In genomic region chr15:50916395-50916794, GRCh38 we compare ENCODE assay signal across 29 cellular contexts.
"Had no signal": no experiment of that assay in that cellular context is flagged by ENCODE, and none has a peak within 500 bp of the region (broad histone marks: within the 10 kb centered on the region; RNA-seq: fewer than 3 reads in every experiment).

No MANE protein-coding gene starts in this region.

- DNase-seq: activated CD4-positive, alpha-beta memory T cell treated with anti-CD3 and anti-CD28 coated beads for 36 hours; activated CD4-positive, alpha-beta T cell treated with anti-CD3 and anti-CD28 coated beads, Interleukin-2, amount 10 ng/mL, durations not matched to agents 7 days and 5 days; activated CD4-positive, CD25-positive, alpha-beta regulatory T cell treated with anti-CD3 and anti-CD28 coated beads, Interleukin-2, amount 50 U/mL, for 72 hours; activated CD8-positive, alpha-beta memory T cell treated with anti-CD3 and anti-CD28 coated beads for 24 hours; activated gamma-delta T cell treated with Interleukin-2 at 50 U/mL for 16 hours; activated naive CD4-positive, alpha-beta T cell treated with anti-CD3 and anti-CD28 coated beads, Interleukin-2, amount 10 ng/mL, durations not matched to agents 7 days and 5 days; activated T-cell treated with anti-CD3 and anti-CD28 coated beads, Interleukin-2, amount 50 U/mL, for 48 hours; amniotic stem cell; body of pancreas; central memory CD4-positive, alpha-beta T cell; MG63; MV-4-11; NCI-H1092 treated with DMSO at 0.1 percent for 48 hours; NCI-H1417 treated with DMSO at 0.1 percent for 48 hours; NCI-H1694; NCI-H2029; NCI-H2107; NCI-H2227 treated with DMSO at 0.1 percent for 48 hours; NCI-H446 treated with DMSO at 0.1 percent for 48 hours; NCI-H526; NCI-H82; SIG-M5; T-helper 17 cell; T-helper 9 cell had no signal

- H3K9me3 ChIP-seq: ascending aorta, body of pancreas, MG63 had no signal

- FAIRE-seq: bronchial epithelial cell had no signal

- H3K9ac ChIP-seq: KMS-11 had no signal

- H3K4me1 ChIP-seq: ascending aorta, body of pancreas had no signal

- H3K4me2 ChIP-seq: KMS-11 had no signal

- H3K27ac Mint-ChIP-seq: activated CD4-positive, alpha-beta memory T cell treated with anti-CD3 and anti-CD28 coated beads for 36 hours; activated CD4-positive, alpha-beta T cell treated with anti-CD3 and anti-CD28 coated beads, Interleukin-2, amount 10 ng/mL, durations not matched to agents 7 days and 5 days; activated naive CD4-positive, alpha-beta T cell treated with anti-CD3 and anti-CD28 coated beads, Interleukin-2, amount 10 ng/mL, durations not matched to agents 7 days and 5 days; activated T-helper 2 cell treated with anti-CD3 and anti-CD28 coated beads, Interferon-gamma antibody, Interleukin-2, Interleukin-4, amounts not matched to agents 10 μg/mL and 5 μg/mL and 100 μg/mL, durations not matched to agents 14 hours and 24 hours and 36 hours; WTC11 had no signal

- H3K9me3 Mint-ChIP-seq: activated CD4-positive, alpha-beta memory T cell treated with anti-CD3 and anti-CD28 coated beads for 36 hours; activated CD4-positive, alpha-beta T cell treated with anti-CD3 and anti-CD28 coated beads, Interleukin-2, amount 10 ng/mL, durations not matched to agents 7 days and 5 days; activated naive CD4-positive, alpha-beta T cell treated with anti-CD3 and anti-CD28 coated beads, Interleukin-2, amount 10 ng/mL, durations not matched to agents 7 days and 5 days; activated T-helper 2 cell treated with anti-CD3 and anti-CD28 coated beads, Interferon-gamma antibody, Interleukin-2, Interleukin-4, amounts not matched to agents 10 μg/mL and 5 μg/mL and 100 μg/mL, durations not matched to agents 14 hours and 24 hours and 36 hours; WTC11 had no signal

- H3K27me3 ChIP-seq: ascending aorta, body of pancreas, MG63 had no signal

- ATAC-seq: body of pancreas, T-helper 17 cell, WTC11 had no signal

- H3K27ac ChIP-seq: ascending aorta, body of pancreas, KMS-11 had no signal

- H3K4me3 ChIP-seq: ascending aorta, body of pancreas, MG63 had no signal
